In genomic region chr19:18417250-18418033, GRCh38 we compare ENCODE assay signal across 9 cellular contexts. TPM values are rescaled to one million over a fixed set of nuclear protein-coding genes. Genes with fewer than 3 reads are reported as not detected.
DNase-seq lines count a peak whose midpoint lies in the region; ATAC-seq and TF ChIP-seq lines count a peak whose summit lies in the region.
"Had no signal": no experiment of that assay in that cellular context is flagged by ENCODE, and none has a peak within 500 bp of the region (broad histone marks: within the 10 kb centered on the region; RNA-seq: fewer than 3 reads in every experiment).

No MANE protein-coding gene starts in this region.

- H3K4me1 Mint-ChIP-seq in T-cell, result peaks cover 58 to 73% (median 70%) of the 10 kb centered on the region in 3 donors

- H3K4me3 ChIP-seq in effector memory CD4-positive, alpha-beta T cell (ENCODE audit: insufficient read depth, low read depth, low read length, poor library complexity, severe bottlenecking), result peak overlapping the region; percentile 39
- H3K4me3 ChIP-seq in lung, result no peak overlapping the region
- H3K4me3 ChIP-seq in thoracic aorta, result peak overlapping the region; percentile 79

- ATAC-seq in T-cell (replicated peaks in 1 of 4), result no peak
- ATAC-seq in lung (ENCODE audit: insufficient read depth, low FRiP score), result peak; percentile 7
- ATAC-seq in thoracic aorta (ENCODE audit: insufficient number of reproducible peaks, low FRiP score, low read depth), result peak; percentile 13
- ATAC-seq in GM19397 (IDR thresholded peaks at IDR 0.05; ENCODE audit: unreplicated experiment), result no peak

- H3K36me3 ChIP-seq in KOPT-K1 (ENCODE audit: insufficient read depth, low read length) (no peaks in the 10 kb centered on the region), lung (ENCODE audit: control insufficient read depth in 2 of 2, insufficient read depth in 2 of 2, low read length in 2 of 2) (no peaks in the 10 kb centered on the region), thoracic aorta (no peaks in the 10 kb centered on the region)
- no peaks in the 10 kb centered on the region for H3K36me3 ChIP-seq in effector memory CD4-positive, alpha-beta T cell (ENCODE audit: control insufficient read depth, insufficient read depth, low read length)

- DNase-seq in NCI-H2081 (lab: John Stamatoyannopoulos, UW), result peak; percentile 77 to 83
- DNase-seq in NCI-H2081 treated with DMSO at 0.1 percent for 48 hours (lab: John Stamatoyannopoulos, UW), result no peak
- no peak for DNase-seq in T-cell
- DNase-seq in effector memory CD4-positive, alpha-beta T cell, result no peak
- DNase-seq in lung (ENCODE audit: low spot score), result no peak
- DNase-seq in thoracic aorta (ENCODE audit: low spot score), result no peak

- no peaks in the 10 kb centered on the region for H3K27me3 ChIP-seq in effector memory CD4-positive, alpha-beta T cell (replicated peaks; ENCODE audit: control insufficient read depth, insufficient read depth, low read length, poor library complexity, severe bottlenecking)
- H3K27me3 ChIP-seq in lung (ENCODE audit: control insufficient read depth, insufficient read depth) (no peaks in the 10 kb centered on the region), thoracic aorta (replicated peaks; ENCODE audit: insufficient read depth) (no peaks in the 10 kb centered on the region)

- H3K4me1 ChIP-seq in effector memory CD4-positive, alpha-beta T cell (ENCODE audit: control insufficient read depth, insufficient read depth, low read length, poor library complexity, severe bottlenecking), result peaks cover 74% of the 10 kb centered on the region
- H3K4me1 ChIP-seq in lung (ENCODE audit: control insufficient read depth in 2 of 2, insufficient read depth in 2 of 2, low read length in 2 of 2) (peaks cover 0 to 48% of the 10 kb centered on the region in 2 donors), thoracic aorta (ENCODE audit: control insufficient read depth in 1 of 2, low read depth in 2 of 2) (peaks cover 26 to 72% of the 10 kb centered on the region in 2 donors)

- no peaks in the 10 kb centered on the region for H3K9me3 Mint-ChIP-seq in T-cell

- CTCF ChIA-PET in T-cell (lab: Charles Lee), result interaction anchor here in 1 of 2 donors (0.6 kb wide), 2 partner anchors 177 to 328 kb away, joined by 4 read pairs; no protein-coding TSS in a partner anchor

- H3K36me3 Mint-ChIP-seq in T-cell, result no peaks in the 10 kb centered on the region

- H3K27ac Mint-ChIP-seq in T-cell, result peak overlapping the region; percentile 48 to 88

- POLR2A ChIA-PET in T-cell (lab: Charles Lee), result interaction anchor here (0.6 to 0.9 kb wide), 2 partner anchors 11 to 138 kb away, joined by 3 to 4 read pairs; no protein-coding TSS in a partner anchor

- TF ChIP-seq CTCF in lung (IDR thresholded peaks at IDR 0.05; ENCODE audit: control extremely low read depth, extremely low read depth) (no peak), thoracic aorta (IDR thresholded peaks at IDR 0.05) (no peak)

- no peaks in the 10 kb centered on the region for H3K9me3 ChIP-seq in KOPT-K1 (ENCODE audit: insufficient read depth, low read length, poor library complexity, severe bottlenecking)
- no peaks in the 10 kb centered on the region for H3K9me3 ChIP-seq in effector memory CD4-positive, alpha-beta T cell (ENCODE audit: control insufficient read depth, low read length)
- H3K9me3 ChIP-seq in lung (ENCODE audit: control insufficient read depth in 2 of 2, insufficient read depth in 1 of 2, low read length in 1 of 2), result no peaks in the 10 kb centered on the region
- H3K9me3 ChIP-seq in thoracic aorta, result no peaks in the 10 kb centered on the region

- H3K27me3 Mint-ChIP-seq in T-cell, result peaks cover 23 to 24% of the 10 kb centered on the region in 2 donors

- whole genome bisulfite sequencing in lung, 2 donors, result 1% methylated on average over 40 to 54 of the region's 54 CpGs

- peak overlapping the region; percentile 69 for H3K27ac ChIP-seq in KOPT-K1 (ENCODE audit: low read depth, low read length, poor library complexity, severe bottlenecking)
- peak overlapping the region; percentile 39 for H3K27ac ChIP-seq in effector memory CD4-positive, alpha-beta T cell (ENCODE audit: insufficient read depth, low read length, poor library complexity, severe bottlenecking)
- peak overlapping the region; percentile 89 to 95 for H3K27ac ChIP-seq in lung (ENCODE audit: low read depth in 1 of 2, low read length in 1 of 2)
- H3K27ac ChIP-seq in thoracic aorta, result peak overlapping the region; percentile 94 to 96

- peak overlapping the region; percentile 77 to 89 (median 81) for H3K4me3 Mint-ChIP-seq in T-cell

RNA-seq across cellular contexts. Expression of gene SSBP4, which starts 1.8 kb away (rescaled TPM):
- total RNA-seq in T-cell, result 100 to 1,000 TPM in 4 of 5 donors, 10 to 100 TPM in 1; 71.3 to 127 (median 102) TPM
- 10 to 100 TPM; 31.7 to 95.3 TPM for total RNA-seq in lung
- polyA plus RNA-seq in lung, result 10 to 100 TPM; 60.3 to 84.4 TPM
- 10 to 100 TPM; 87.7 to 94.9 TPM for total RNA-seq in thoracic aorta

RNA-seq across cellular contexts. Expression of gene LRRC25, which starts 20.0 kb away (rescaled TPM):
- total RNA-seq in T-cell (under 1 TPM in 3 of 5 donors, not detected in 2; 0.16 to 0.33 (median 0.30) TPM), lung (10 to 100 TPM in 1 of 2 donors, 1 to 10 TPM in 1; 8.5 to 38.0 TPM), thoracic aorta (10 to 100 TPM; 18.7 to 30.3 TPM)
- polyA plus RNA-seq in lung, result 100 to 1,000 TPM in 1 of 2 donors, 10 to 100 TPM in 1; 16.1 to 119 TPM
- total RNA-seq: pulmonary artery endothelial cell had no signal

RNA-seq across cellular contexts. Expression of gene ISYNA1, which starts 20.5 kb away (rescaled TPM):
- total RNA-seq in T-cell, result 10 to 100 TPM; 38.3 to 59.8 (median 55.0) TPM
- total RNA-seq in lung, result 10 to 100 TPM; 24.9 to 56.7 TPM
- polyA plus RNA-seq in lung, result 10 to 100 TPM; 14.7 to 25.1 TPM
- total RNA-seq in thoracic aorta, result 100 to 1,000 TPM in 1 of 2 donors, 10 to 100 TPM in 1; 60.9 to 143 TPM

RNA-seq across cellular contexts. Expression of gene GDF15, which starts 31.5 kb away (rescaled TPM):
- total RNA-seq in T-cell (1 to 10 TPM in 3 of 5 donors, not detected in 2; 1.5 to 1.7 (median 1.5) TPM), lung (10 to 100 TPM; 49.7 to 64.0 TPM), thoracic aorta (10 to 100 TPM in 1 of 2 donors, 1 to 10 TPM in 1; 2.3 to 25.5 TPM)
- polyA plus RNA-seq in lung, result 100 to 1,000 TPM in 1 of 2 donors, 10 to 100 TPM in 1; 45.4 to 119 TPM

Comparison
In these comparisons a context has a peak if more than half of its experiments do, and no peak if none do; other contexts are left out.
1. DNase-seq: peak in NCI-H2081 (2 of 2); none in NCI-H2081 treated with DMSO at 0.1 percent for 48 hours (single experiment), T-cell (0 of 34), effector memory CD4-positive, alpha-beta T cell (0 of 3), lung (single experiment) and thoracic aorta (single experiment).
2. H3K27ac ChIP-seq: peak in every context shown above with its lines; median percentile 95 in thoracic aorta; 92 in lung; 69 in KOPT-K1; 39 in effector memory CD4-positive, alpha-beta T cell.
3. ATAC-seq: peak in lung (single experiment) and thoracic aorta (single experiment); none in T-cell (0 of 4) and GM19397 (single experiment).
4. RNA of gene LRRC25, which starts 20.0 kb away (total RNA-seq): 8.5 to 38.0 TPM in lung and 18.7 to 30.3 TPM in thoracic aorta; 0.16 to 0.33 TPM in T-cell; every median in the first group is over 4 times any median in the second.